In the genomic region with DNA sequence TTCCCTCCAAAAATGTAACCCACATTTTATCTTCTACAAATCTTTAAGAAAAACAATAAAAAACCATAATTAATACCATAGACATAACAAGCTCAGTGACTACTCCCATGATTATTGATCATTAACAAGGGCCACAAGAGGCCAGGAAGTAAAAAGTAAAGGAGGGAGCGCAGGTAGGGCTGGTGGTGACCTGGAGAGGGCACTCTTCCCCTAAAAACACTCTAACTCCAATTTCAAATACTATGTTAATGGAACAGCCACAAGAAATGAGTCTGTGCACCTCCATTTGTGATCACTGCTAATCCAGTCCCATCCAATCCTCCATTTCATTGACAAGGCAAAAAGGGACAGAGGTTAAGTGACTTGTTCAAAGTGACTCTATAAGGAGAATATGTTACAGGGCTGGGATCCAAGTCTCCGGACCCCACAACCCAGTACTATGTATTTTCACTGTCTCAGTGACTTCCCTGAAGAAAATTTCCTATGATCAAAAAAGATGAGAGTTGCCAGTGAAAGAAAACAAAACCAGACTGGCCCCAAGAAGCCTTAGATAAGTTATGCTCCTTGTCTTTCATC, we compare ENCODE assay signal across 8 cellular contexts. TPM values are rescaled to one million over a fixed set of nuclear protein-coding genes. Genes with fewer than 3 reads are reported as not detected.
DNase-seq lines count a peak whose midpoint lies in the region; TF ChIP-seq lines count a peak whose summit lies in the region.

No MANE protein-coding gene starts in this region.

- no peak overlapping the region for H3K27ac ChIP-seq in SU-DHL-6 (ENCODE audit: low read depth, low read length)

- H3K4me3 ChIP-seq in SU-DHL-6 (ENCODE audit: insufficient read depth, low read length, poor library complexity, severe bottlenecking) (no peak overlapping the region), epithelial cell of proximal tubule (ENCODE audit: low read depth, low read length) (no peak overlapping the region)

- H3K27me3 ChIP-seq in SU-DHL-6 (ENCODE audit: low read length), result no peaks in the 10 kb centered on the region

- H3K9me2 ChIP-seq in SU-DHL-6 (replicated peaks; ENCODE audit: insufficient read depth, low read length), result no peaks in the 10 kb centered on the region

- H3F3A ChIP-seq in SU-DHL-6 (ENCODE audit: insufficient read depth), result no peaks in the 10 kb centered on the region

- H3K9me3 ChIP-seq in SU-DHL-6 (ENCODE audit: insufficient read depth, low read length), result no peaks in the 10 kb centered on the region

- H3K79me2 ChIP-seq in SU-DHL-6 (ENCODE audit: insufficient read depth, low read length), result no peaks in the 10 kb centered on the region

- H3K9ac ChIP-seq in SU-DHL-6 (ENCODE audit: low read length), result no peak overlapping the region

- no peak overlapping the region for H3K4me2 ChIP-seq in SU-DHL-6 (ENCODE audit: low read depth, low read length, poor library complexity, severe bottlenecking)

- peak; percentile 2 for DNase-seq in activated gamma-delta T cell treated with anti-CD3 and anti-CD28 coated beads, Interleukin-2, amount 50 U/mL, for 16 hours (ENCODE audit: low read depth)
- no peak for DNase-seq in activated gamma-delta T cell (lab: John Stamatoyannopoulos, UW)
- DNase-seq in HT1080 (ENCODE audit: low read depth), result peak; percentile 24
- DNase-seq in epithelial cell of proximal tubule (ENCODE audit: low read depth), result no peak
- peak; percentile 47 for DNase-seq in renal cortical epithelial cell (ENCODE audit: low read depth)
- DNase-seq in GOT3 (lab: John Stamatoyannopoulos, UW), result no peak
- DNase-seq in activated CD4-positive, CD25-positive, alpha-beta regulatory T cell treated with anti-CD3 and anti-CD28 coated beads, Interleukin-2, amount 50 U/mL, for 72 hours, result no peak

- no peaks in the 10 kb centered on the region for H4K20me1 ChIP-seq in SU-DHL-6 (ENCODE audit: low read depth, low read length)

- peaks cover 4% of the 10 kb centered on the region; the same call in 1 of the 2 replicates for H3K36me3 ChIP-seq in SU-DHL-6 (ENCODE audit: low read length)

- TF ChIP-seq CTCF in SU-DHL-6 (IDR thresholded peaks at IDR 0.05; ENCODE audit: insufficient read depth, low read length, poor library complexity, severe bottlenecking), result peak; percentile 72
- TF ChIP-seq CTCF in epithelial cell of proximal tubule (conservative IDR thresholded peaks at IDR 0.05; ENCODE audit: low read depth, low read length), result peak; percentile 80

- no peak overlapping the region for H2AFZ ChIP-seq in SU-DHL-6 (ENCODE audit: low read depth, low read length, severe bottlenecking)

RNA-seq across cellular contexts. Expression of gene CFAP298, which starts 41.2 kb away (rescaled TPM):
- 91.8 and 108 TPM in 2 replicates for total RNA-seq in HT1080 (2014; rRNA removed; shearing (Covaris generic))
- polyA plus RNA-seq in HT1080 (2015; cell fraction: cytosol; rRNA removed), result 85.0 and 86.2 TPM in 2 replicates
- polyA plus RNA-seq in HT1080 (2015; cell fraction: nucleus; rRNA removed), result 63.8 and 75.4 TPM in 2 replicates
- total RNA-seq in epithelial cell of proximal tubule, result 61.3 and 70.5 TPM in 2 replicates
- 32.0 and 36.1 TPM in 2 replicates for total RNA-seq in renal cortical epithelial cell

Comparison
In these comparisons a context has a peak if more than half of its experiments do, and no peak if none do; other contexts are left out.
1. DNase-seq: peak in activated gamma-delta T cell treated with anti-CD3 and anti-CD28 coated beads, Interleukin-2, amount 50 U/mL, for 16 hours (single experiment), HT1080 (single experiment) and renal cortical epithelial cell (single experiment); none in activated gamma-delta T cell (single experiment), epithelial cell of proximal tubule (single experiment), GOT3 (single experiment) and activated CD4-positive, CD25-positive, alpha-beta regulatory T cell treated with anti-CD3 and anti-CD28 coated beads, Interleukin-2, amount 50 U/mL, for 72 hours (single experiment).